16 cellular contexts compared by ENCODE assay signal in the genomic region with DNA sequence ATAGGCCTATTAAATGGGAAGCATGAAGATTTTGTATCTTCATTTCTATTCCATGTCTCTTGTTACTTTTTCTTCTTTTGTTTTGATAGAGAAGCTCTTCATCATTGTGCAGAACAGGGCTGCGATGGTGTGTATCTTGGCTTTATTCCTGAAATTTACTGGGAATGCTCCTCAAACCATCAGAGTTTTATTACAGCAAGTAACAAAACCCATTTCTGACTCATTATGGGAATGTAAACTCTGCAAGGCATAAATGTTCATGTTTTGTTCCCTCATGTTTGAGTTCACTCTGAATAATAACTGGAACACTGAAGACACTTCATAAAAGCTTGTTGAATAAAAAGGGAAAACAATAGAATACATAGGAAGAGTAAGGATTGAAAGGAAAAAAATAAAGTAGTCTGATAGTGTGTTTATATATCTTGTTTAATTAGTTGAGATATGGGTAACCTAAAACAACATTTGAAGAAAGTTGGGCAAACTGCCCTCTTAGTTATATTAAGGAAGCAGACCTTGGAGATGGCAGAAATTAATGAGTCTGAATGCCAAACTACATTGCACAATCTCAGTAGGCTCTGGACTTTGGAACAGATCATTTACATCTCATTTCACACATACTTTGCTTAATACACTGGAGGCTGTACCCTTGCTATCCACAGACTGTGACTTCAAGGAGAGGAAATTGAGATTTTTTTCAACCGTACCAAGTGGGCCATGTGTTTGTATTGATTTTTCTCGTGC.
DNase-seq lines count a peak whose midpoint lies in the region; FAIRE-seq and TF ChIP-seq lines count a peak whose summit lies in the region.
"Had no signal": no experiment of that assay in that cellular context is flagged by ENCODE, and none has a peak within 500 bp of the region (broad histone marks: within the 10 kb centered on the region; RNA-seq: fewer than 3 reads in every experiment).

No MANE protein-coding gene starts in this region.

- 18 to 42% (median 23%) methylated on average over 3 of the region's 3 CpGs for WGBS in small intestine, 3 donors
- 85 to 93% methylated on average over 2 to 3 of the region's 3 CpGs for WGBS in endodermal cell (ENCODE audit: insufficient coverage in 1 of 2, insufficient read length in 1 of 2), 2 experiments

- H3K9me3 ChIP-seq in small intestine (ENCODE audit: control insufficient read depth, low read depth): no peaks in the 10 kb centered on the region
- H3K9me3 ChIP-seq in endodermal cell (ENCODE audit: control insufficient read depth, low read length): no peaks in the 10 kb centered on the region
- no peaks in the 10 kb centered on the region for H3K9me3 ChIP-seq in vagina
- H3K9me3 ChIP-seq: Caco-2, esophagus squamous epithelium, upper lobe of left lung had no signal

- CTCF ChIA-PET in activated CD4-positive, alpha-beta memory T cell treated with anti-CD3 and anti-CD28 coated beads, Interleukin-2, amount 10 ng/mL, durations not matched to agents 7 days and 5 days (lab: Charles Lee): no interaction called here

- no peaks in the 10 kb centered on the region for H3K4me1 ChIP-seq in small intestine (ENCODE audit: control insufficient read depth in 2 of 2, insufficient read depth in 1 of 2, low read depth in 1 of 2, low read length in 1 of 2)
- H3K4me1 ChIP-seq in endodermal cell (ENCODE audit: control insufficient read depth, insufficient read depth, low read length): no peaks in the 10 kb centered on the region
- peaks cover 8% of the 10 kb centered on the region for H3K4me1 ChIP-seq in vagina
- H3K4me1 ChIP-seq: Caco-2 had no signal

- no peaks in the 10 kb centered on the region for H3K36me3 Mint-ChIP-seq in activated CD4-positive, alpha-beta memory T cell treated with anti-CD3 and anti-CD28 coated beads, Interleukin-2, amount 10 ng/mL, durations not matched to agents 7 days and 5 days (ENCODE audit: low read depth)
- H3K36me3 Mint-ChIP-seq in endodermal cell (ENCODE audit: low read depth): no peaks in the 10 kb centered on the region
- H3K36me3 Mint-ChIP-seq: brain had no signal

- POLR2A ChIA-PET in activated CD4-positive, alpha-beta memory T cell treated with anti-CD3 and anti-CD28 coated beads, Interleukin-2, amount 10 ng/mL, durations not matched to agents 7 days and 5 days (lab: Charles Lee): no interaction called here

- no peak for TF ChIP-seq POLR2A in vagina (IDR thresholded peaks at IDR 0.05)

- peak; percentile 15 for DNase-seq in NCI-H2029 (lab: John Stamatoyannopoulos, UW)
- no peak for DNase-seq in NCI-H2029 treated with DMSO at 0.1 percent for 48 hours (lab: John Stamatoyannopoulos, UW)
- DNase-seq in choroid plexus epithelial cell (ENCODE audit: low read depth): peak; percentile 62
- DNase-seq in kidney tubule cell (ENCODE audit: low spot score): peak; percentile 34
- DNase-seq in small intestine: peak; percentile 75
- DNase-seq in activated CD4-positive, alpha-beta memory T cell treated with anti-CD3 and anti-CD28 coated beads, Interleukin-2, amount 10 ng/mL, durations not matched to agents 7 days and 5 days: no peak
- DNase-seq in endodermal cell: no peak
- DNase-seq in vagina (ENCODE audit: extremely low spot score in 2 of 2): no peak
- DNase-seq: 8988T; activated CD4-positive, alpha-beta T cell treated with anti-CD3 and anti-CD28 coated beads for 36 hours; Caco-2; esophagus squamous epithelium; Karpas-422; NCI-H1930; upper lobe of left lung had no signal

- H3K27ac ChIP-seq in small intestine (ENCODE audit: low read depth in 1 of 2, low read length in 1 of 2) (no peak overlapping the region), endodermal cell (ENCODE audit: low read depth, low read length) (no peak overlapping the region), vagina (no peak overlapping the region)

- no peak overlapping the region for H3K9ac ChIP-seq in endodermal cell (ENCODE audit: extremely low read depth, low read length, poor library complexity, severe bottlenecking)

- no peak for FAIRE-seq in small intestine (lab: Jason Lieb, UNC)

- intact Hi-C loops in vagina (cut with DNase I): no loop called here

- H3K4me3 Mint-ChIP-seq in activated CD4-positive, alpha-beta memory T cell treated with anti-CD3 and anti-CD28 coated beads, Interleukin-2, amount 10 ng/mL, durations not matched to agents 7 days and 5 days: no peak overlapping the region
- H3K4me3 Mint-ChIP-seq in endodermal cell: no peak overlapping the region
- H3K4me3 Mint-ChIP-seq: activated CD4-positive, alpha-beta T cell treated with anti-CD3 and anti-CD28 coated beads for 36 hours; brain had no signal

- H3K36me3 ChIP-seq in small intestine (ENCODE audit: control insufficient read depth in 2 of 2, insufficient read depth in 2 of 2, low read length in 2 of 2) (no peaks in the 10 kb centered on the region), endodermal cell (ENCODE audit: control insufficient read depth, insufficient read depth, low read length) (no peaks in the 10 kb centered on the region), vagina (no peaks in the 10 kb centered on the region)
- H3K36me3 ChIP-seq: esophagus squamous epithelium, upper lobe of left lung had no signal

- TF ChIP-seq CTCF in choroid plexus epithelial cell (conservative IDR thresholded peaks at IDR 0.05; ENCODE audit: low read depth, low read length) (no peak), endodermal cell (conservative IDR thresholded peaks at IDR 0.05) (no peak), vagina (IDR thresholded peaks at IDR 0.05) (no peak)

- H3K27me3 ChIP-seq in small intestine (ENCODE audit: control insufficient read depth in 2 of 2, insufficient read depth in 2 of 2, low read length in 2 of 2) (no peaks in the 10 kb centered on the region), endodermal cell (ENCODE audit: control insufficient read depth, insufficient read depth, low read length, poor library complexity, severe bottlenecking) (no peaks in the 10 kb centered on the region), vagina (no peaks in the 10 kb centered on the region)
- H3K27me3 ChIP-seq: esophagus squamous epithelium, upper lobe of left lung had no signal

- H3K27me3 Mint-ChIP-seq in activated CD4-positive, alpha-beta memory T cell treated with anti-CD3 and anti-CD28 coated beads, Interleukin-2, amount 10 ng/mL, durations not matched to agents 7 days and 5 days: no peaks in the 10 kb centered on the region
- no peaks in the 10 kb centered on the region for H3K27me3 Mint-ChIP-seq in endodermal cell (ENCODE audit: insufficient read depth)
- H3K27me3 Mint-ChIP-seq: activated CD4-positive, alpha-beta T cell treated with anti-CD3 and anti-CD28 coated beads for 36 hours; brain had no signal

- H3K4me3 ChIP-seq in choroid plexus epithelial cell (ENCODE audit: low read depth, low read length) (no peak overlapping the region), small intestine (ENCODE audit: low read depth in 1 of 2, low read length in 2 of 2) (no peak overlapping the region), endodermal cell (ENCODE audit: low read length) (no peak overlapping the region), vagina (no peak overlapping the region)
- H3K4me3 ChIP-seq: esophagus squamous epithelium, upper lobe of left lung had no signal

- peaks cover 2% of the 10 kb centered on the region for H3K9me3 Mint-ChIP-seq in activated CD4-positive, alpha-beta memory T cell treated with anti-CD3 and anti-CD28 coated beads, Interleukin-2, amount 10 ng/mL, durations not matched to agents 7 days and 5 days
- peaks cover 2% of the 10 kb centered on the region for H3K9me3 Mint-ChIP-seq in endodermal cell

- H3K4me1 Mint-ChIP-seq in activated CD4-positive, alpha-beta memory T cell treated with anti-CD3 and anti-CD28 coated beads, Interleukin-2, amount 10 ng/mL, durations not matched to agents 7 days and 5 days: no peaks in the 10 kb centered on the region
- peaks cover 6% of the 10 kb centered on the region for H3K4me1 Mint-ChIP-seq in endodermal cell
- H3K4me1 Mint-ChIP-seq: activated CD4-positive, alpha-beta T cell treated with anti-CD3 and anti-CD28 coated beads for 36 hours had no signal

- no peak overlapping the region for H3K27ac Mint-ChIP-seq in activated CD4-positive, alpha-beta memory T cell treated with anti-CD3 and anti-CD28 coated beads, Interleukin-2, amount 10 ng/mL, durations not matched to agents 7 days and 5 days
- no peak overlapping the region for H3K27ac Mint-ChIP-seq in endodermal cell
- H3K27ac Mint-ChIP-seq: activated CD4-positive, alpha-beta T cell treated with anti-CD3 and anti-CD28 coated beads for 36 hours had no signal

Comparison
In these comparisons a context has a peak if more than half of its experiments do, and no peak if none do; other contexts are left out.
1. DNase-seq: peak in NCI-H2029 (single experiment), choroid plexus epithelial cell (single experiment), kidney tubule cell (single experiment) and small intestine (single experiment); none in NCI-H2029 treated with DMSO at 0.1 percent for 48 hours (single experiment), activated CD4-positive, alpha-beta memory T cell treated with anti-CD3 and anti-CD28 coated beads, Interleukin-2, amount 10 ng/mL, durations not matched to agents 7 days and 5 days (single experiment), endodermal cell (single experiment) and vagina (0 of 2).